Comparison of ENCODE assay signal across 20 cellular contexts in the genomic region with DNA sequence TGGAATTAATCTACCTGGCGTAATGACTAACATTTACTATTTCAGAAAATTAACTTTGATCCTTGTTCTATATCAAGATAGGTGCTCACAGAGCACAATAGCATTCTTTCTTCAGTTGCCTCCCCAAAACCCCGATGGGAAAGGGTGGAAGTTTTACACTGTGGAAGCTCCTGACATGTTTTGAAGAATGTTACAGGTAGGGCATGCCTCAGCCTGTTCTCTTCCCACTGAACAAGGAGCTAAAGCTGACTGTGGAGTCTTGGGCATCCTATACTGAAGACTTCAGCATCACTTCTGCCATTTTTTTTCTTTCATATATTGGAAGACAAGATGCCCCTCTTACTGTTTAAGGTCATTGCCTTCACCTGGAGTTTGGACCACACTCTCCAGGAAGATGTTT.
DNase-seq lines count a peak whose midpoint lies in the region; ATAC-seq, FAIRE-seq and TF ChIP-seq lines count a peak whose summit lies in the region.
"Had no signal": no experiment of that assay in that cellular context is flagged by ENCODE, and none has a peak within 500 bp of the region (broad histone marks: within the 10 kb centered on the region; RNA-seq: fewer than 3 reads in every experiment).

No MANE protein-coding gene starts in this region.

- FAIRE-seq in A549 (lab: Jason Lieb, UNC): no peak
- FAIRE-seq: D721Med, G401.6, GM12891, H54 had no signal

- no peak overlapping the region for H3K4me2 ChIP-seq in A549

- intact Hi-C loops in Panc1 (cut with micrococcal nuclease; ENCODE audit: unreplicated experiment) (no loop called here), prostate gland (cut with DNase I) (no loop called here)

- TF ChIP-seq EP300 in A549 (IDR thresholded peaks at IDR 0.05): no peak

- H3K27me3 ChIP-seq in Panc1 (ENCODE audit: control insufficient read depth, insufficient read depth, low read length) (no peaks in the 10 kb centered on the region), prostate gland (replicated peaks; ENCODE audit: insufficient read depth) (no peaks in the 10 kb centered on the region)
- H3K27me3 ChIP-seq: BE2C had no signal

- TF ChIP-seq CTCF in A549 (IDR thresholded peaks at IDR 0.05) (no peak), Panc1 (IDR thresholded peaks at IDR 0.05) (no peak), prostate gland (IDR thresholded peaks at IDR 0.05) (no peak)

- CTCF ChIA-PET in A549 (lab: Yijun Ruan, JAX) (interaction anchor here (5.1 kb wide), 1 partner anchor 126 kb away, joined by 32 read pairs; no protein-coding TSS in a partner anchor), Panc1 (lab: Charles Lee) (no interaction called here)

- H3K9me3 ChIP-seq in A549: peaks cover 10% of the 10 kb centered on the region; the same call in 1 of the 3 replicates
- H3K9me3 ChIP-seq in Panc1 (ENCODE audit: control insufficient read depth, insufficient read depth, low read depth, low read length): peaks cover 26% of the 10 kb centered on the region; the same call in 1 of the 2 replicates
- H3K9me3 ChIP-seq in prostate gland: no peaks in the 10 kb centered on the region
- H3K9me3 ChIP-seq: BE2C had no signal

- BruUV-seq in Panc1 (replicated peaks; lab: Mats Ljungman, UMichigan): no TSS peak

- POLR2A ChIA-PET in A549 (lab: Yijun Ruan, JAX): no interaction called here
- POLR2A ChIA-PET in Panc1 (lab: Charles Lee): interaction anchor here (1.0 kb wide), 1 partner anchor 10 kb away, joined by 3 read pairs; no protein-coding TSS in a partner anchor

- H3K4me1 ChIP-seq in A549: peaks cover 23% of the 10 kb centered on the region
- H3K4me1 ChIP-seq in Panc1 (ENCODE audit: control insufficient read depth, insufficient read depth, low read length): peaks cover 18% of the 10 kb centered on the region
- no peaks in the 10 kb centered on the region for H3K4me1 ChIP-seq in prostate gland (replicated peaks)

- TF ChIP-seq POLR2A in A549 (IDR thresholded peaks at IDR 0.05; ENCODE audit: low read length): no peak
- no peak for TF ChIP-seq POLR2A in prostate gland (IDR thresholded peaks at IDR 0.05)

- in situ Hi-C loops in Panc1 (cut with HindIII; ENCODE audit: low pct_unique_long_range_greater_than_20kb, low sequenced_read_pairs): no loop called here

- DNase-seq in A549 (ENCODE audit: low read depth in 1 of 2, low spot score in 1 of 2): no peak
- no peak for DNase-seq in Panc1 (ENCODE audit: low read depth, low spot score)
- DNase-seq in epithelial cell of prostate (ENCODE audit: low read depth, low spot score): no peak
- peak; percentile 25 for DNase-seq in prostate gland (ENCODE audit: low spot score)
- no peak for DNase-seq in stimulated activated naive CD4-positive, alpha-beta T cell (lab: John Stamatoyannopoulos, UW)
- no peak for DNase-seq in NCI-H69 (lab: John Stamatoyannopoulos, UW)
- DNase-seq in mucosa of gallbladder (ENCODE audit: low spot score): no peak
- DNase-seq: 8988T; BE2C; C1 segment of cervical spinal cord; CD4-positive, CD25-positive, alpha-beta regulatory T cell; CD8-positive, alpha-beta memory T cell; COR-L47; GM23248; HCEC 1CT had no signal

- H3K36me3 ChIP-seq in Panc1 (ENCODE audit: control insufficient read depth, insufficient read depth, low read length): no peaks in the 10 kb centered on the region
- no peaks in the 10 kb centered on the region for H3K36me3 ChIP-seq in prostate gland
- H3K36me3 ChIP-seq: BE2C had no signal

- no peak for ATAC-seq in A549
- no peak for ATAC-seq in Panc1

- H3K4me3 ChIP-seq in A549 (no peak overlapping the region), Panc1 (ENCODE audit: low read depth in 2 of 2, low read length in 2 of 2) (no peak overlapping the region), prostate gland (no peak overlapping the region)
- H3K4me3 ChIP-seq: GM23248 had no signal

- H3K27ac ChIP-seq in A549: peak overlapping the region; percentile 12 to 95; a peak in 4 of 6 replicates
- H3K27ac ChIP-seq in Panc1 (ENCODE audit: low read length): peak overlapping the region; percentile 85
- H3K27ac ChIP-seq in epithelial cell of prostate: peak overlapping the region; percentile 44
- no peak overlapping the region for H3K27ac ChIP-seq in prostate gland
- H3K27ac ChIP-seq: GM23248, HL-60 had no signal

- no peak for TF ChIP-seq RAD21 in A549 (conservative IDR thresholded peaks at IDR 0.05 in 1 of 2, IDR thresholded peaks at IDR 0.05 in 1 of 2)

- WGBS in A549 (ENCODE audit: missing lambda C conversion rate): 92% methylated on average over 2 of the region's 2 CpGs
- 58% methylated on average over 2 of the region's 2 CpGs for WGBS in prostate gland

TF ChIP-seq in A549, 52 proteins besides CTCF, POLR2A, EP300 and RAD21:
- TF ChIP-seq, protein P1, sequence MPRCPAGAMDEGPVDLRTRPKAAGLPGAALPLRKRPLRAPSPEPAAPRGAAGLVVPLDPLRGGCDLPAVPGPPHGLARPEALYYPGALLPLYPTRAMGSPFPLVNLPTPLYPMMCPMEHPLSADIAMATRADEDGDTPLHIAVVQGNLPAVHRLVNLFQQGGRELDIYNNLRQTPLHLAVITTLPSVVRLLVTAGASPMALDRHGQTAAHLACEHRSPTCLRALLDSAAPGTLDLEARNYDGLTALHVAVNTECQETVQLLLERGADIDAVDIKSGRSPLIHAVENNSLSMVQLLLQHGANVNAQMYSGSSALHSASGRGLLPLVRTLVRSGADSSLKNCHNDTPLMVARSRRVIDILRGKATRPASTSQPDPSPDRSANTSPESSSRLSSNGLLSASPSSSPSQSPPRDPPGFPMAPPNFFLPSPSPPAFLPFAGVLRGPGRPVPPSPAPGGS (IDR thresholded peaks at IDR 0.05): no peak
- no peak for TF ChIP-seq RCOR1 (IDR thresholded peaks at IDR 0.05; ENCODE audit: low read depth, low read length)
- TF ChIP-seq ZNF302 (CRISPR knock-in tag; IDR thresholded peaks at IDR 0.05): no peak
- TF ChIP-seq, protein P2, sequence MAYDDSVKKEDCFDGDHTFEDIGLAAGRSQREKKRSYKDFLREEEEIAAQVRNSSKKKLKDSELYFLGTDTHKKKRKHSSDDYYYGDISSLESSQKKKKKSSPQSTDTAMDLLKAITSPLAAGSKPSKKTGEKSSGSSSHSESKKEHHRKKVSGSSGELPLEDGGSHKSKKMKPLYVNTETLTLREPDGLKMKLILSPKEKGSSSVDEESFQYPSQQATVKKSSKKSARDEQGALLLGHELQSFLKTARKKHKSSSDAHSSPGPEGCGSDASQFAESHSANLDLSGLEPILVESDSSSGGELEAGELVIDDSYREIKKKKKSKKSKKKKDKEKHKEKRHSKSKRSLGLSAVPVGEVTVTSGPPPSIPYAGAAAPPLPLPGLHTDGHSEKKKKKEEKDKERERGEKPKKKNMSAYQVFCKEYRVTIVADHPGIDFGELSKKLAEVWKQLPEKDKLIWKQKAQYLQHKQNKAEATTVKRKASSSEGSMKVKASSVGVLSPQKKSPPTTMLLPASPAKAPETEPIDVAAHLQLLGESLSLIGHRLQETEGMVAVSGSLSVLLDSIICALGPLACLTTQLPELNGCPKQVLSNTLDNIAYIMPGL (CRISPR knock-in tag; IDR thresholded peaks at IDR 0.05; ENCODE audit: borderline replicate concordance): no peak
- TF ChIP-seq, protein P3, sequence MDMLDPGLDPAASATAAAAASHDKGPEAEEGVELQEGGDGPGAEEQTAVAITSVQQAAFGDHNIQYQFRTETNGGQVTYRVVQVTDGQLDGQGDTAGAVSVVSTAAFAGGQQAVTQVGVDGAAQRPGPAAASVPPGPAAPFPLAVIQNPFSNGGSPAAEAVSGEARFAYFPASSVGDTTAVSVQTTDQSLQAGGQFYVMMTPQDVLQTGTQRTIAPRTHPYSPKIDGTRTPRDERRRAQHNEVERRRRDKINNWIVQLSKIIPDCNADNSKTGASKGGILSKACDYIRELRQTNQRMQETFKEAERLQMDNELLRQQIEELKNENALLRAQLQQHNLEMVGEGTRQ (IDR thresholded peaks at IDR 0.05): no peak
- TF ChIP-seq, protein P4, sequence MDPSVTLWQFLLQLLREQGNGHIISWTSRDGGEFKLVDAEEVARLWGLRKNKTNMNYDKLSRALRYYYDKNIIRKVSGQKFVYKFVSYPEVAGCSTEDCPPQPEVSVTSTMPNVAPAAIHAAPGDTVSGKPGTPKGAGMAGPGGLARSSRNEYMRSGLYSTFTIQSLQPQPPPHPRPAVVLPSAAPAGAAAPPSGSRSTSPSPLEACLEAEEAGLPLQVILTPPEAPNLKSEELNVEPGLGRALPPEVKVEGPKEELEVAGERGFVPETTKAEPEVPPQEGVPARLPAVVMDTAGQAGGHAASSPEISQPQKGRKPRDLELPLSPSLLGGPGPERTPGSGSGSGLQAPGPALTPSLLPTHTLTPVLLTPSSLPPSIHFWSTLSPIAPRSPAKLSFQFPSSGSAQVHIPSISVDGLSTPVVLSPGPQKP (IDR thresholded peaks at IDR 0.05; ENCODE audit: low read depth, low read length): no peak
- TF ChIP-seq RFX5 (IDR thresholded peaks at IDR 0.05): no peak

Comparison
In these comparisons a context has a peak if more than half of its experiments do, and no peak if none do; other contexts are left out.
1. H3K27ac ChIP-seq: peak in A549 (2 of 2), Panc1 (single experiment) and epithelial cell of prostate (single experiment); none in prostate gland (0 of 2).